1 cellular context compared by ENCODE assay signal in genomic region chr17:17540278-17540906, GRCh38.
TF ChIP-seq lines count a peak whose summit lies in the region.

No MANE protein-coding gene starts in this region.

TF ChIP-seq in HepG2, 621 proteins besides CTCF, POLR2A, EP300 and RAD21:
- no peak for TF ChIP-seq ZNF644 (CRISPR knock-in tag; IDR thresholded peaks at IDR 0.05; ENCODE audit: low read depth)
- no peak for TF ChIP-seq TMF1 (CRISPR knock-in tag; IDR thresholded peaks at IDR 0.05; ENCODE audit: low read depth)
- TF ChIP-seq TP53 (CRISPR knock-in tag; conservative IDR thresholded peaks at IDR 0.05), result no peak
- no peak for TF ChIP-seq SRSF1 (optimal IDR thresholded peaks at IDR 0.05; ENCODE audit: low read depth, low read length)
- no peak for TF ChIP-seq ZNF33B (CRISPR knock-in tag; IDR thresholded peaks at IDR 0.05)
- TF ChIP-seq REST (IDR thresholded peaks at IDR 0.05; ENCODE audit: borderline replicate concordance in 1 of 2, low read depth in 1 of 2, low read length in 2 of 2), result peak; percentile 15 to 37; a peak in 2 of 4 replicates
- peak; percentile 89 for TF ChIP-seq ZNF263 (CRISPR knock-in tag; IDR thresholded peaks at IDR 0.05)
- TF ChIP-seq, protein P1, sequence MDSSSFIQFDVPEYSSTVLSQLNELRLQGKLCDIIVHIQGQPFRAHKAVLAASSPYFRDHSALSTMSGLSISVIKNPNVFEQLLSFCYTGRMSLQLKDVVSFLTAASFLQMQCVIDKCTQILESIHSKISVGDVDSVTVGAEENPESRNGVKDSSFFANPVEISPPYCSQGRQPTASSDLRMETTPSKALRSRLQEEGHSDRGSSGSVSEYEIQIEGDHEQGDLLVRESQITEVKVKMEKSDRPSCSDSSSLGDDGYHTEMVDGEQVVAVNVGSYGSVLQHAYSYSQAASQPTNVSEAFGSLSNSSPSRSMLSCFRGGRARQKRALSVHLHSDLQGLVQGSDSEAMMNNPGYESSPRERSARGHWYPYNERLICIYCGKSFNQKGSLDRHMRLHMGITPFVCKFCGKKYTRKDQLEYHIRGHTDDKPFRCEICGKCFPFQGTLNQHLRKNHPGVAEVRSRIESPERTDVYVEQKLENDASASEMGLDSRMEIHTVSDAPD (CRISPR knock-in tag; IDR thresholded peaks at IDR 0.05), result no peak
- no peak for TF ChIP-seq NFYB (CRISPR knock-in tag; IDR thresholded peaks at IDR 0.05)
- TF ChIP-seq ZFP91 (CRISPR knock-in tag; IDR thresholded peaks at IDR 0.05; ENCODE audit: borderline replicate concordance), result 0 out of 2 replicates have a peak, but pooled peaks have one; percentile 16
- TF ChIP-seq ZNF292 (CRISPR knock-in tag; IDR thresholded peaks at IDR 0.05; ENCODE audit: borderline replicate concordance, low read depth), result no peak
- no peak for TF ChIP-seq ZNF329 (CRISPR knock-in tag; IDR thresholded peaks at IDR 0.05; ENCODE audit: low read depth)
- TF ChIP-seq, protein P2, sequence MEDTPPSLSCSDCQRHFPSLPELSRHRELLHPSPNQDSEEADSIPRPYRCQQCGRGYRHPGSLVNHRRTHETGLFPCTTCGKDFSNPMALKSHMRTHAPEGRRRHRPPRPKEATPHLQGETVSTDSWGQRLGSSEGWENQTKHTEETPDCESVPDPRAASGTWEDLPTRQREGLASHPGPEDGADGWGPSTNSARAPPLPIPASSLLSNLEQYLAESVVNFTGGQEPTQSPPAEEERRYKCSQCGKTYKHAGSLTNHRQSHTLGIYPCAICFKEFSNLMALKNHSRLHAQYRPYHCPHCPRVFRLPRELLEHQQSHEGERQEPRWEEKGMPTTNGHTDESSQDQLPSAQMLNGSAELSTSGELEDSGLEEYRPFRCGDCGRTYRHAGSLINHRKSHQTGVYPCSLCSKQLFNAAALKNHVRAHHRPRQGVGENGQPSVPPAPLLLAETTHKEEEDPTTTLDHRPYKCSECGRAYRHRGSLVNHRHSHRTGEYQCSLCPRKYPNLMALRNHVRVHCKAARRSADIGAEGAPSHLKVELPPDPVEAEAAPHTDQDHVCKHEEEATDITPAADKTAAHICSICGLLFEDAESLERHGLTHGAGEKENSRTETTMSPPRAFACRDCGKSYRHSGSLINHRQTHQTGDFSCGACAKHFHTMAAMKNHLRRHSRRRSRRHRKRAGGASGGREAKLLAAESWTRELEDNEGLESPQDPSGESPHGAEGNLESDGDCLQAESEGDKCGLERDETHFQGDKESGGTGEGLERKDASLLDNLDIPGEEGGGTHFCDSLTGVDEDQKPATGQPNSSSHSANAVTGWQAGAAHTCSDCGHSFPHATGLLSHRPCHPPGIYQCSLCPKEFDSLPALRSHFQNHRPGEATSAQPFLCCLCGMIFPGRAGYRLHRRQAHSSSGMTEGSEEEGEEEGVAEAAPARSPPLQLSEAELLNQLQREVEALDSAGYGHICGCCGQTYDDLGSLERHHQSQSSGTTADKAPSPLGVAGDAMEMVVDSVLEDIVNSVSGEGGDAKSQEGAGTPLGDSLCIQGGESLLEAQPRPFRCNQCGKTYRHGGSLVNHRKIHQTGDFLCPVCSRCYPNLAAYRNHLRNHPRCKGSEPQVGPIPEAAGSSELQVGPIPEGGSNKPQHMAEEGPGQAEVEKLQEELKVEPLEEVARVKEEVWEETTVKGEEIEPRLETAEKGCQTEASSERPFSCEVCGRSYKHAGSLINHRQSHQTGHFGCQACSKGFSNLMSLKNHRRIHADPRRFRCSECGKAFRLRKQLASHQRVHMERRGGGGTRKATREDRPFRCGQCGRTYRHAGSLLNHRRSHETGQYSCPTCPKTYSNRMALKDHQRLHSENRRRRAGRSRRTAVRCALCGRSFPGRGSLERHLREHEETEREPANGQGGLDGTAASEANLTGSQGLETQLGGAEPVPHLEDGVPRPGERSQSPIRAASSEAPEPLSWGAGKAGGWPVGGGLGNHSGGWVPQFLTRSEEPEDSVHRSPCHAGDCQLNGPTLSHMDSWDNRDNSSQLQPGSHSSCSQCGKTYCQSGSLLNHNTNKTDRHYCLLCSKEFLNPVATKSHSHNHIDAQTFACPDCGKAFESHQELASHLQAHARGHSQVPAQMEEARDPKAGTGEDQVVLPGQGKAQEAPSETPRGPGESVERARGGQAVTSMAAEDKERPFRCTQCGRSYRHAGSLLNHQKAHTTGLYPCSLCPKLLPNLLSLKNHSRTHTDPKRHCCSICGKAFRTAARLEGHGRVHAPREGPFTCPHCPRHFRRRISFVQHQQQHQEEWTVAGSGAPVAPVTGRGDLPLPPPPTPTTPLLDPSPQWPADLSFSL (CRISPR knock-in tag; IDR thresholded peaks at IDR 0.05), result no peak
- no peak for TF ChIP-seq SMYD3 (CRISPR knock-in tag; IDR thresholded peaks at IDR 0.05)
- no peak for TF ChIP-seq NAIF1 (CRISPR knock-in tag; IDR thresholded peaks at IDR 0.05; ENCODE audit: borderline replicate concordance)
- no peak for TF ChIP-seq ZNF720 (CRISPR knock-in tag; IDR thresholded peaks at IDR 0.05)
- TF ChIP-seq SMAD9 (CRISPR knock-in tag; IDR thresholded peaks at IDR 0.05), result no peak
- TF ChIP-seq ZC3H13 (CRISPR knock-in tag; IDR thresholded peaks at IDR 0.05), result no peak
- no peak for TF ChIP-seq RBAK (CRISPR knock-in tag; IDR thresholded peaks at IDR 0.05)
- TF ChIP-seq RFXAP (CRISPR knock-in tag; IDR thresholded peaks at IDR 0.05; ENCODE audit: borderline replicate concordance), result no peak
TF ChIP-seq in HepG2: peak in this region for 3.
